In the genomic region with DNA sequence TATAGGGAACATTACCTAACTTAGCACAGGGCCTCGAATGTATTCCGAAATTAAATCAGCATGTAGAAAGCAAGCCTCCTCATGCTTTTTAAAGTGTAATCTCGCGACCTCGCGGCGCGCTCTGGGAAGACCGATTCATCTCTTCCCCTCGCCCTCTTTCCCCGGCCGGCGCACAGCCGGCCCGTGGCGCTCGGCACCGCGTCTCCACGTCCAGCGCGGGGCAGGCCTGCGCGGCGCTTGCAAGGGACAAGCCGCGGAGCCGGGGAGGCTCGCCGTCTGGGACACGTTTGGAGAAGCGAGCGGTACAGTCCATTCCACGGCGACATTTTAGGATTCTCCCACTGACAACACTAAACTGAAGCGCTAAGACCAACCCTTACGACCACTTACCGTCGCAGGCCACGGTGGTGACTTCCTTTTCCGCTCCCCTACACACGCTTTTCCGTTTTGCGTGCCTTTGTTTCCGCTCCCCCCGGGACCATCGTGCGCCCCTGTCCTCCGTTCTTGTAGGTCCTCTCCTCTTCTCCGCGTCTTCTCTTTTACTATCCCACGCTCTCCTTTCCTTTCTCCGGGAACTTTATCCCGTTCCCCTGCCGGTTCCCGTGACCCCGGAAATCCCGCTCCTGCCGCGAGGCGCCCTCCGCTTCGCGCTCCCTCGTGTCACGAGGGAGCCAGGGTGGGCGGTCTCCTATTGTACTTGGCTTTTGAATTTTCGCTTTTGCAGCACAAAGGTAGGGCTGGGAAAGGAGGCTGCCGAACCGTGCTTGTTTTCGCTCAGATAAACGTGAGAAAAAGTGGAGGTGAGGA, we compare ENCODE assay signal across 8 cellular contexts. TPM values are rescaled to one million over a fixed set of nuclear protein-coding genes. Genes with fewer than 3 reads are reported as not detected.
DNase-seq lines count a peak whose midpoint lies in the region; ATAC-seq, FAIRE-seq and TF ChIP-seq lines count a peak whose summit lies in the region.

A gene with protein sequence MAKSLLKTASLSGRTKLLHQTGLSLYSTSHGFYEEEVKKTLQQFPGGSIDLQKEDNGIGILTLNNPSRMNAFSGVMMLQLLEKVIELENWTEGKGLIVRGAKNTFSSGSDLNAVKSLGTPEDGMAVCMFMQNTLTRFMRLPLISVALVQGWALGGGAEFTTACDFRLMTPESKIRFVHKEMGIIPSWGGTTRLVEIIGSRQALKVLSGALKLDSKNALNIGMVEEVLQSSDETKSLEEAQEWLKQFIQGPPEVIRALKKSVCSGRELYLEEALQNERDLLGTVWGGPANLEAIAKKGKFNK (minus strand): TSS at position 664 of the 807 bp plus-strand sequence. CDS start 12,581 bp downstream, outside the sequence.

- TF ChIP-seq CTCF in AG10803 (conservative IDR thresholded peaks at IDR 0.05; ENCODE audit: low read length) (0 out of 2 replicates have a peak, but pooled peaks have one; percentile 2), HepG2 (CRISPR knock-in tag; IDR thresholded peaks at IDR 0.05) (peak; percentile 12; the same call in 1 of the 2 replicates)

- TF ChIP-seq RAD21 in HepG2 (CRISPR knock-in tag; IDR thresholded peaks at IDR 0.05) = no peak; the same call in 1 of the 2 replicates

- DNase-seq in AG10803 (ENCODE audit: low read depth) (peak; percentile 55), NCI-H460 (ENCODE audit: extremely low read depth, low read depth) (peak; percentile 22), dermis blood vessel endothelial cell (peak; percentile 77), HepG2 (ENCODE audit: low spot score) (peak; percentile 70)
- peak; percentile 55 to 56 for DNase-seq in activated CD4-positive, alpha-beta T cell treated with anti-CD3 and anti-CD28 coated beads for 24 hours (ENCODE audit: low read depth in 2 of 2)
- peak; percentile 51 to 62 for DNase-seq in stimulated activated CD4-positive, alpha-beta T cell treated with anti-CD3 and anti-CD28 coated beads, Interleukin-2, amount 100 ng/mL, for 48 hours

- 0 out of 4 replicates have a peak, but pooled peaks have one; percentile 14 to 19 for TF ChIP-seq EP300 in HepG2 (IDR thresholded peaks at IDR 0.05; ENCODE audit: low read depth in 2 of 2, low read length in 2 of 2)
- TF ChIP-seq EP300 in HepG2 (CRISPR knock-in tag; IDR thresholded peaks at IDR 0.05; ENCODE audit: borderline replicate concordance) = peak; percentile 12; the same call in 1 of the 2 replicates

- H3K27ac ChIP-seq in HepG2 (ENCODE audit: extremely low read length, insufficient read depth, low read length) = peak within 1 kb of the TSS; percentile 86

- no peaks in the 10 kb centered on the region; a peak in 1 of 5 replicates for H3K27me3 ChIP-seq in HepG2 (ENCODE audit: control insufficient read depth in 1 of 2, insufficient read depth in 2 of 2, low read length in 2 of 2)

- peaks cover 62% of the 10 kb centered on the region for H3K4me1 ChIP-seq in HepG2 (ENCODE audit: insufficient read depth, low read length)

- WGBS in HepG2 (ENCODE audit: low lambda C conversion rate) = under 1% methylated on average over 57 of the region's 72 CpGs

- CTCF ChIA-PET in HepG2 (lab: Yijun Ruan, JAX; ENCODE audit: low intra/inter-chr PET ratio, low total read pairs) = no interaction called here

- ATAC-seq in GM19043 (IDR thresholded peaks at IDR 0.05; ENCODE audit: low read depth, unreplicated experiment) (peak; percentile 69), HG03342 (IDR thresholded peaks at IDR 0.05; ENCODE audit: unreplicated experiment) (peak; percentile 55), HepG2 (peak; percentile 86)

- peak within 1 kb of the TSS; percentile 83 for H3K4me2 ChIP-seq in HepG2 (ENCODE audit: low read depth, low read length)

- peak; percentile 94 for TF ChIP-seq POLR2A in HepG2 (IDR thresholded peaks at IDR 0.05; ENCODE audit: insufficient read depth in 1 of 2, low read depth in 2 of 2, low read length in 2 of 2)

- intact Hi-C loops in HepG2 (cut with micrococcal nuclease; ENCODE audit: unreplicated experiment) = loop anchor here (1.0 to 2.0 kb wide), 2 partner anchors 46 to 77 kb away; no protein-coding TSS in a partner anchor

- POLR2A ChIA-PET in HepG2 (lab: Yijun Ruan, JAX) = interaction anchor here (1.1 to 3.6 kb wide), 4 partner anchors 10 to 76 kb away, joined by 4 to 37 read pairs (median 12); a partner anchor contains a TSS

- H2AFZ ChIP-seq in HepG2 (ENCODE audit: low read length) = peak within 1 kb of the TSS; percentile 93

- H3K36me3 ChIP-seq in HepG2 (replicated peaks in 1 of 2; ENCODE audit: control insufficient read depth in 1 of 2, insufficient read depth in 2 of 2, low read length in 2 of 2) = no peaks in the 10 kb centered on the region

- H3K4me3 ChIP-seq in AG10803 (ENCODE audit: low read length) (peak within 1 kb of the TSS; percentile 94), HepG2 (replicated peaks in 1 of 3; ENCODE audit: insufficient read depth in 1 of 3, low read depth in 2 of 3, low read length in 3 of 3) (peak within 1 kb of the TSS; percentile 88 to 92 (median 90))

- H4K20me1 ChIP-seq in HepG2 (ENCODE audit: insufficient read depth, low read length) = peaks cover 19% of the 10 kb centered on the region

- BruUV-seq in HepG2 (replicated peaks; lab: Mats Ljungman, UMichigan) = no TSS peak

- in situ Hi-C loops in HepG2 (cut with HindIII; ENCODE audit: extremely low pct_ligation_motif_present, low pct_unique_long_range_greater_than_20kb) = no loop called here

- peaks cover 75% of the 10 kb centered on the region for H3K79me2 ChIP-seq in HepG2 (ENCODE audit: insufficient read depth, low read length)

- no peaks in the 10 kb centered on the region for H3K9me3 ChIP-seq in HepG2 (ENCODE audit: low read length)

- FAIRE-seq in HepG2 (lab: Jason Lieb, UNC) = peak; percentile 23

- peak within 1 kb of the TSS; percentile 91 for H3K9ac ChIP-seq in HepG2 (ENCODE audit: insufficient read depth, low read depth, low read length)

TF ChIP-seq in HepG2, 621 proteins besides CTCF, POLR2A, EP300 and RAD21 (continues in another document):
- TF ChIP-seq HNRNPUL1 (IDR thresholded peaks at IDR 0.05; ENCODE audit: low read depth, low read length) (no peak), ZNF572 (CRISPR knock-in tag; IDR thresholded peaks at IDR 0.05) (no peak), MYNN (CRISPR knock-in tag; IDR thresholded peaks at IDR 0.05; ENCODE audit: low read depth) (peak; percentile 79; the same call in 1 of the 2 replicates), ZNF350 (CRISPR knock-in tag; IDR thresholded peaks at IDR 0.05; ENCODE audit: borderline replicate concordance, low read depth) (peak; percentile 69; the same call in 1 of the 2 replicates)
- TF ChIP-seq, protein P1, sequence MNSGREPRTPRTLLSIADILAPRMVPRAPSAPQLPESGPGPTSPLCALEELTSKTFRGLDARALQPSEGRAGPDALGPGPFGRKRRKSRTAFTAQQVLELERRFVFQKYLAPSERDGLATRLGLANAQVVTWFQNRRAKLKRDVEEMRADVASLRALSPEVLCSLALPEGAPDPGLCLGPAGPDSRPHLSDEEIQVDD (CRISPR knock-in tag; IDR thresholded peaks at IDR 0.05; ENCODE audit: borderline replicate concordance) = no peak; the same call in 1 of the 2 replicates
- TF ChIP-seq, protein P2, sequence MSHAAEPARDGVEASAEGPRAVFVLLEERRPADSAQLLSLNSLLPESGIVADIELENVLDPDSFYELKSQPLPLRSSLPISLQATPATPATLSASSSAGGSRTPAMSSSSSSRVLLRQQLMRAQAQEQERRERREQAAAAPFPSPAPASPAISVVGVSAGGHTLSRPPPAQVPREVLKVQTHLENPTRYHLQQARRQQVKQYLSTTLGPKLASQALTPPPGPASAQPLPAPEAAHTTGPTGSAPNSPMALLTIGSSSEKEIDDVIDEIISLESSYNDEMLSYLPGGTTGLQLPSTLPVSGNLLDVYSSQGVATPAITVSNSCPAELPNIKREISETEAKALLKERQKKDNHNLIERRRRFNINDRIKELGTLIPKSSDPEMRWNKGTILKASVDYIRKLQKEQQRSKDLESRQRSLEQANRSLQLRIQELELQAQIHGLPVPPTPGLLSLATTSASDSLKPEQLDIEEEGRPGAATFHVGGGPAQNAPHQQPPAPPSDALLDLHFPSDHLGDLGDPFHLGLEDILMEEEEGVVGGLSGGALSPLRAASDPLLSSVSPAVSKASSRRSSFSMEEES (CRISPR knock-in tag; IDR thresholded peaks at IDR 0.05) = peak; percentile 89

RNA-seq across cellular contexts. Expression of the gene that starts here (rescaled TPM):
- 55.0 and 71.0 TPM in 2 replicates for total RNA-seq in NCI-H460 (2014; rRNA removed; shearing (Covaris generic))
- 41.9 and 46.4 TPM in 2 replicates for polyA plus RNA-seq in NCI-H460 (2014; cell fraction: nucleus; rRNA removed)
- 47.3 and 64.5 TPM in 2 replicates for total RNA-seq in dermis blood vessel endothelial cell
- total RNA-seq in HepG2 (2016; rRNA removed; fragmentation: Illumina TruSeq; extraction: Trizol) = 98.1 and 143 TPM in 2 replicates
- 13.1 and 17.5 TPM in 2 replicates for total RNA-seq in HepG2 (2016; cell fraction: cytosol; rRNA removed; fragmentation: Illumina TruSeq; extraction: Trizol; ENCODE audit: low read depth)
- total RNA-seq in HepG2 (2016; cell fraction: insoluble cytoplasmic fraction; rRNA removed; fragmentation: Illumina TruSeq; extraction: Trizol) = 93.2 and 152 TPM in 2 replicates
- 28.7 and 33.7 TPM in 2 replicates for total RNA-seq in HepG2 (2016; cell fraction: membrane; rRNA removed; fragmentation: Illumina TruSeq; extraction: Trizol)
- total RNA-seq in HepG2 (2016; cell fraction: nucleus; rRNA removed; fragmentation: Illumina TruSeq; extraction: Trizol) = 73.0 and 77.3 TPM in 2 replicates
- 25.4 and 32.8 TPM in 2 replicates for polyA plus RNA-seq in HepG2 (2011; rRNA removed)
- polyA plus RNA-seq in HepG2 (2011; cell fraction: cytosol; rRNA removed) = 14.2 and 20.3 TPM in 2 replicates
- 12.5 and 14.9 TPM in 2 replicates for polyA plus RNA-seq in HepG2 (2011; cell fraction: nucleus; rRNA removed)
- polyA plus RNA-seq in HepG2 (2012) = 50.4 and 56.6 TPM in 2 replicates
- 17.0 and 21.2 TPM in 2 replicates for polyA plus RNA-seq in HepG2 (2016; cell fraction: cytosol; fragmentation: Illumina TruSeq; extraction: Trizol; ENCODE audit: low read depth)
- polyA plus RNA-seq in HepG2 (2016; cell fraction: insoluble cytoplasmic fraction; fragmentation: Illumina TruSeq; extraction: Trizol; ENCODE audit: low read depth) = 148 and 165 TPM in 2 replicates
- 30.8 and 32.0 TPM in 2 replicates for polyA plus RNA-seq in HepG2 (2016; cell fraction: membrane; fragmentation: Illumina TruSeq; extraction: Trizol; ENCODE audit: low read depth)
- 73.1 and 75.7 TPM in 2 replicates for polyA plus RNA-seq in HepG2 (2016; cell fraction: nucleus; fragmentation: Illumina TruSeq; extraction: Trizol; ENCODE audit: insufficient read depth, low read depth)
- 6.4 and 6.9 TPM in 2 replicates for polyA minus RNA-seq in HepG2 (2011; rRNA and poly(A)+ RNA removed; ENCODE audit: low replicate concordance)
- 16.4 and 21.5 TPM in 2 replicates for polyA minus RNA-seq in HepG2 (2011; cell fraction: cytosol; rRNA and poly(A)+ RNA removed)
- polyA minus RNA-seq in HepG2 (2011; cell fraction: nucleus; rRNA and poly(A)+ RNA removed) = 84.5 and 92.7 TPM in 2 replicates

Comparison
In these comparisons a context has a peak if more than half of its experiments do, and no peak if none do; other contexts are left out.
1. Peak in every context shown above with its lines: DNase-seq, ATAC-seq, H3K4me3 ChIP-seq and H3K27ac ChIP-seq.
2. DNase-seq: peak in every context shown above with its lines; median percentile 77 in dermis blood vessel endothelial cell; 70 in HepG2; 56 in stimulated activated CD4-positive, alpha-beta T cell treated with anti-CD3 and anti-CD28 coated beads, Interleukin-2, amount 100 ng/mL, for 48 hours; 56 in activated CD4-positive, alpha-beta T cell treated with anti-CD3 and anti-CD28 coated beads for 24 hours; 55 in AG10803; 22 in NCI-H460.